In the genomic region with DNA sequence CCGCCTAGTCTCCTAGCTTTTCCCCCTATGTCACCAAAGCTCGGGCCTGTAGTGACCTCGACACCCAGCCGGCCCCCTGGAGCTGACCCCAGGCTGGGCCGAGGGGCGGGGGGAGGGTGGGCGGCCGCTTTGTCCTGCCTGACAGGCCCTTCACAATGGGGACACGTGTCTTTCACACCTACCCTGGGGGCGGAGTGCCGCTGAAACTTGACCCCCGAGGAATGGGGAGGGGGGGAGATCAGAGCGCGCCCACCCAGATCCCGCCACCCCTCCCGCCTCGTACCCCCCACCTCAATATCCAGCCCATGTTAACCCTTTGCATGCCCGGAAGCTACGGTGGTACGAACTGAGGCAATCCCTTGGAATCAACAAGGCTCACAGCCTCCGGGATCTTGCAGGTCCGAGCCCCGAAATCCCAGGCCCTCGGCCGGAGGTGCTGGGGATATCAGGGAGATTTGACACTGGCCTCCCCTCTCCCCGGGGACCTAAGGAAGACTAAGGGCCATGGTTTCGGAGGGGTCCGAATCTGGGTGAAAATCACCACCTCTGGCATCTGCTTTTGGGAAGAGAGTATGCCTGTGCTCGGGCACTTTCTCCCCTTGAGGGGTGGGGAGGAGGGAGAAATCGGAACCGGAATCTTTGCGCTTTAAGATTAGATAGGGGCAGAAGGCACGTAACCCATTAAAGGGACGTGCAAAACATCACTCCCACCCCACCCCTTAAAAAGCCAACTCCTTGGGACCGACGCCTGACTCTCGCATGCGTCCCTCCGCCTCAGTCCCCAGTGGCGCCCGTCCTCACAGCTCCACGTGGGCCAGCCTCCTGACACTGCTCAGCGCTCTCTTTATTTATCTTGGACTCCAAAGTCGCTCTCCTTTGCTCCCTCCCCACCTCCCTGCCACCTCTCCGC, we compare ENCODE assay signal across 8 cellular contexts. TPM values are rescaled to one million over a fixed set of nuclear protein-coding genes. Genes with fewer than 3 reads are reported as not detected.
DNase-seq lines count a peak whose midpoint lies in the region; ATAC-seq, FAIRE-seq and TF ChIP-seq lines count a peak whose summit lies in the region.

No MANE protein-coding gene starts in this region.

- no peaks in the 10 kb centered on the region for H3K36me3 ChIP-seq in kidney (ENCODE audit: control insufficient read depth in 1 of 2, insufficient read depth in 2 of 2, low read length in 2 of 2)
- H3K36me3 ChIP-seq in urinary bladder (ENCODE audit: insufficient read depth), result no peaks in the 10 kb centered on the region

- peak overlapping the region; percentile 29 to 32 for H3K4me3 ChIP-seq in kidney (ENCODE audit: low read length in 2 of 2)
- peak overlapping the region; percentile 46 for H3K4me3 ChIP-seq in urinary bladder (ENCODE audit: low read depth, low read length)

- intact Hi-C loops in kidney (cut with DNase I), result no loop called here

- 2% methylated on average over 45 of the region's 45 CpGs for WGBS in urinary bladder

- no peak for ATAC-seq in HG03432 (IDR thresholded peaks at IDR 0.05; ENCODE audit: unreplicated experiment)

- H3K27ac ChIP-seq in kidney (ENCODE audit: low read depth in 2 of 2, low read length in 2 of 2), result no peak overlapping the region
- H3K27ac ChIP-seq in urinary bladder (ENCODE audit: low read depth), result peak overlapping the region; percentile 2

- no peak overlapping the region for H3K9ac ChIP-seq in kidney (ENCODE audit: low read length in 2 of 2)

- FAIRE-seq in kidney (lab: Jason Lieb, UNC) (no peak), GM12891 (lab: Jason Lieb, UNC) (no peak)

- TF ChIP-seq POLR2A in GM12891 (IDR thresholded peaks at IDR 0.05; ENCODE audit: low read depth, low read length), result no peak

- TF ChIP-seq CTCF in kidney (IDR thresholded peaks at IDR 0.05; ENCODE audit: borderline replicate concordance, extremely low read depth, insufficient read depth), result no peak

- H3K9me3 ChIP-seq in kidney (ENCODE audit: control insufficient read depth in 1 of 2, low read length in 2 of 2), result no peaks in the 10 kb centered on the region

- H3K4me1 ChIP-seq in kidney (ENCODE audit: control insufficient read depth in 1 of 2, insufficient read depth in 1 of 2, low read depth in 1 of 2, low read length in 2 of 2), result peaks cover 7 to 12% of the 10 kb centered on the region in 2 donors
- H3K4me1 ChIP-seq in urinary bladder (ENCODE audit: insufficient read depth), result no peaks in the 10 kb centered on the region

- peak; percentile 22 for DNase-seq in stimulated activated CD4-positive, alpha-beta T cell treated with anti-CD3 and anti-CD28 coated beads, Interleukin-12 subunit alpha, Interleukin-12 subunit beta, amount 100 ng/mL, for 4 hours
- DNase-seq in stimulated activated CD4-positive, alpha-beta T cell treated with anti-CD3 and anti-CD28 coated beads, Interleukin-1b, Interleukin-23, amount 100 ng/mL, for 48 hours, result no peak
- DNase-seq in activated CD8-positive, alpha-beta memory T cell treated with anti-CD3 and anti-CD28 coated beads, Interleukin-2, amount 50 U/mL, for 4 hours, result peak; percentile 25
- DNase-seq in kidney (no peak), germinal center (ENCODE audit: low spot score) (no peak), GM12891 (ENCODE audit: insufficient read length, low spot score) (no peak)

TF ChIP-seq in GM12891, 5 proteins besides CTCF, POLR2A, EP300 and RAD21:
- TF ChIP-seq POU2F2 (IDR thresholded peaks at IDR 0.05; ENCODE audit: low read depth, low read length) (no peak), POLR2AphosphoS5 (IDR thresholded peaks at IDR 0.05; ENCODE audit: low read depth, low read length) (no peak), TAF1 (IDR thresholded peaks at IDR 0.05; ENCODE audit: low read depth, low read length) (no peak)

RNA-seq across cellular contexts. Expression of a gene that starts 2.6 kb away (rescaled TPM):
- total RNA-seq in kidney (0.98 TPM), urinary bladder (1.9 TPM)
- polyA plus RNA-seq in kidney (ENCODE audit: insufficient read depth, low read depth, low replicate concordance) (0.34 TPM), urinary bladder (1.5 TPM)
- not detected for polyA plus RNA-seq in GM12891 (2012; ENCODE audit: low read depth, missing spikeins)

Comparison
In these comparisons a context has a peak if more than half of its experiments do, and no peak if none do; other contexts are left out.
1. DNase-seq: peak in stimulated activated CD4-positive, alpha-beta T cell treated with anti-CD3 and anti-CD28 coated beads, Interleukin-12 subunit alpha, Interleukin-12 subunit beta, amount 100 ng/mL, for 4 hours (single experiment) and activated CD8-positive, alpha-beta memory T cell treated with anti-CD3 and anti-CD28 coated beads, Interleukin-2, amount 50 U/mL, for 4 hours (single experiment); none in stimulated activated CD4-positive, alpha-beta T cell treated with anti-CD3 and anti-CD28 coated beads, Interleukin-1b, Interleukin-23, amount 100 ng/mL, for 48 hours (single experiment), kidney (single experiment), germinal center (single experiment) and GM12891 (single experiment).